In genomic region chr1:11180342-11180744, GRCh38 we compare ENCODE assay signal across 15 cellular contexts. TPM values are rescaled to one million over a fixed set of nuclear protein-coding genes. Genes with fewer than 3 reads are reported as not detected.
DNase-seq lines count a peak whose midpoint lies in the region; ATAC-seq, FAIRE-seq and TF ChIP-seq lines count a peak whose summit lies in the region.
"Had no signal": no experiment of that assay in that cellular context is flagged by ENCODE, and none has a peak within 500 bp of the region (broad histone marks: within the 10 kb centered on the region; RNA-seq: fewer than 3 reads in every experiment).

No MANE protein-coding gene starts in this region.

- DNase-seq in AG04450 (ENCODE audit: low read depth, low spot score) = no peak
- peak; percentile 31 for DNase-seq in HTR-8/SVneo (ENCODE audit: insufficient read length, low spot score)
- DNase-seq in ascending aorta (ENCODE audit: low spot score in 2 of 2) = no peak
- DNase-seq in iris pigment epithelial cell (ENCODE audit: low read depth) = peak; percentile 70
- no peak for DNase-seq in right lobe of liver
- no peak for DNase-seq in naive thymus-derived CD4-positive, alpha-beta T cell
- no peak for DNase-seq in activated naive CD4-positive, alpha-beta T cell treated with anti-CD3 and anti-CD28 coated beads, Interleukin-2, amount 50 U/mL, for 72 hours (ENCODE audit: low spot score in 2 of 2)
- DNase-seq in CD14-positive monocyte (ENCODE audit: low spot score) = no peak
- DNase-seq: activated CD4-positive, CD25-positive, alpha-beta regulatory T cell treated with anti-CD3 and anti-CD28 coated beads, Interleukin-2, amount 50 U/mL, for 72 hours; DND-41; naive B cell; NCI-H345; spleen had no signal

- peaks cover 4 to 44% (median 6%) of the 10 kb centered on the region in 5 donors for H3K36me3 Mint-ChIP-seq in naive thymus-derived CD4-positive, alpha-beta T cell
- no peaks in the 10 kb centered on the region for H3K36me3 Mint-ChIP-seq in activated naive CD4-positive, alpha-beta T cell treated with anti-CD3 and anti-CD28 coated beads, Interleukin-2, amount 50 U/mL, for 72 hours
- H3K36me3 Mint-ChIP-seq in CD14-positive monocyte = peaks cover 72 to 85% of the 10 kb centered on the region in 2 donors
- H3K36me3 Mint-ChIP-seq: naive B cell had no signal

- no peak overlapping the region for H3K4me3 Mint-ChIP-seq in naive thymus-derived CD4-positive, alpha-beta T cell
- H3K4me3 Mint-ChIP-seq in CD14-positive monocyte = no peak overlapping the region
- H3K4me3 Mint-ChIP-seq: naive B cell had no signal

- H3K9me3 Mint-ChIP-seq in naive thymus-derived CD4-positive, alpha-beta T cell = no peaks in the 10 kb centered on the region
- no peaks in the 10 kb centered on the region for H3K9me3 Mint-ChIP-seq in activated naive CD4-positive, alpha-beta T cell treated with anti-CD3 and anti-CD28 coated beads, Interleukin-2, amount 50 U/mL, for 72 hours
- H3K9me3 Mint-ChIP-seq in CD14-positive monocyte = no peaks in the 10 kb centered on the region
- H3K9me3 Mint-ChIP-seq: naive B cell had no signal

- H3K9me3 ChIP-seq in AG04450 (ENCODE audit: control insufficient read depth, insufficient read depth, low read length) = no peaks in the 10 kb centered on the region
- H3K9me3 ChIP-seq in ascending aorta = no peaks in the 10 kb centered on the region
- no peaks in the 10 kb centered on the region for H3K9me3 ChIP-seq in right lobe of liver
- H3K9me3 ChIP-seq in naive thymus-derived CD4-positive, alpha-beta T cell (ENCODE audit: control insufficient read depth in 2 of 3, low read length in 3 of 3) = no peaks in the 10 kb centered on the region
- H3K9me3 ChIP-seq: spleen had no signal

- TF ChIP-seq POLR2A in right lobe of liver (IDR thresholded peaks at IDR 0.05) = no peak

- H3K4me1 ChIP-seq in ascending aorta (peaks cover 11 to 37% of the 10 kb centered on the region in 2 donors), right lobe of liver (peaks cover 0 to 7% (median 0%) of the 10 kb centered on the region in 4 donors)
- H3K4me1 ChIP-seq in naive thymus-derived CD4-positive, alpha-beta T cell (ENCODE audit: control insufficient read depth in 2 of 2, insufficient read depth in 2 of 2, low read length in 2 of 2) = no peaks in the 10 kb centered on the region
- H3K4me1 ChIP-seq: spleen had no signal

- FAIRE-seq in HTR-8/SVneo (lab: Jason Lieb, UNC) = no peak

- ATAC-seq in right lobe of liver = no peak
- ATAC-seq in naive thymus-derived CD4-positive, alpha-beta T cell = no peak
- no peak for ATAC-seq in activated naive CD4-positive, alpha-beta T cell treated with anti-CD3 and anti-CD28 coated beads, Interleukin-2, amount 50 U/mL, for 72 hours
- ATAC-seq: Right ventricle myocardium inferior had no signal

- H3K27me3 ChIP-seq in AG04450 (ENCODE audit: control insufficient read depth, insufficient read depth, low read length) = no peaks in the 10 kb centered on the region
- no peaks in the 10 kb centered on the region for H3K27me3 ChIP-seq in ascending aorta
- no peaks in the 10 kb centered on the region for H3K27me3 ChIP-seq in right lobe of liver
- H3K27me3 ChIP-seq in naive thymus-derived CD4-positive, alpha-beta T cell (ENCODE audit: control insufficient read depth in 2 of 2, insufficient read depth in 2 of 2, low read length in 2 of 2) = no peaks in the 10 kb centered on the region
- H3K27me3 ChIP-seq: spleen had no signal

- TF ChIP-seq CTCF in AG04450 (IDR thresholded peaks at IDR 0.05; ENCODE audit: low read depth, low read length) (no peak), ascending aorta (IDR thresholded peaks at IDR 0.05) (no peak), right lobe of liver (IDR thresholded peaks at IDR 0.05) (no peak), CD14-positive monocyte (IDR thresholded peaks at IDR 0.05) (no peak)

- POLR2A ChIA-PET in AG04450 (lab: Yijun Ruan, JAX) = interaction anchor here (1.0 kb wide), 1 partner anchor 45 kb away, joined by 4 read pairs; no protein-coding TSS in a partner anchor
- POLR2A ChIA-PET in naive thymus-derived CD4-positive, alpha-beta T cell (lab: Charles Lee) = no interaction called here

- H3K4me1 Mint-ChIP-seq in naive thymus-derived CD4-positive, alpha-beta T cell = peaks cover 0 to 1% (median 0%) of the 10 kb centered on the region in 7 donors
- H3K4me1 Mint-ChIP-seq in CD14-positive monocyte = no peaks in the 10 kb centered on the region
- H3K4me1 Mint-ChIP-seq: naive B cell had no signal

- H3K27me3 Mint-ChIP-seq in naive thymus-derived CD4-positive, alpha-beta T cell = no peaks in the 10 kb centered on the region
- H3K27me3 Mint-ChIP-seq in CD14-positive monocyte (ENCODE audit: low read depth in 3 of 3) = no peaks in the 10 kb centered on the region
- H3K27me3 Mint-ChIP-seq: naive B cell had no signal

- intact Hi-C loops in ascending aorta (cut with DNase I) (no loop called here), right lobe of liver (cut with DNase I) (no loop called here), CD14-positive monocyte (cut with micrococcal nuclease) (no loop called here)
- intact Hi-C loops in naive thymus-derived CD4-positive, alpha-beta T cell (cut with micrococcal nuclease) = no loop called here

- CTCF ChIA-PET in AG04450 (lab: Charles Lee) = interaction anchor here (0.8 to 2.5 kb wide), 3 partner anchors 20 to 143 kb away, joined by 3 to 13 read pairs (median 5); no protein-coding TSS in a partner anchor
- CTCF ChIA-PET in naive thymus-derived CD4-positive, alpha-beta T cell (lab: Charles Lee) = no interaction called here

- H3K36me3 ChIP-seq in ascending aorta (peaks cover 0 to 20% of the 10 kb centered on the region in 2 donors), right lobe of liver (peaks cover 0 to 6% (median 0%) of the 10 kb centered on the region in 4 donors)
- H3K36me3 ChIP-seq in naive thymus-derived CD4-positive, alpha-beta T cell (ENCODE audit: control insufficient read depth in 2 of 3, insufficient read depth in 3 of 3, low read length in 3 of 3) = peaks cover 5 to 63% (median 7%) of the 10 kb centered on the region in 3 experiments

- H3K4me3 ChIP-seq in AG04450 (ENCODE audit: low read depth, low read length) (no peak overlapping the region), ascending aorta (no peak overlapping the region), right lobe of liver (no peak overlapping the region)
- no peak overlapping the region for H3K4me3 ChIP-seq in naive thymus-derived CD4-positive, alpha-beta T cell (ENCODE audit: low read length)
- H3K4me3 ChIP-seq: spleen had no signal

- H3K27ac ChIP-seq in AG04450 (ENCODE audit: low read depth, low read length) = peak overlapping the region; percentile 11
- peak overlapping the region; percentile 12 to 34 for H3K27ac ChIP-seq in ascending aorta
- H3K27ac ChIP-seq in right lobe of liver = no peak overlapping the region
- H3K27ac ChIP-seq in naive thymus-derived CD4-positive, alpha-beta T cell (ENCODE audit: low read depth, low read length) = no peak overlapping the region
- H3K27ac ChIP-seq: epithelial cell of prostate, spleen had no signal

- H3K27ac Mint-ChIP-seq in naive thymus-derived CD4-positive, alpha-beta T cell = no peak overlapping the region
- no peak overlapping the region for H3K27ac Mint-ChIP-seq in activated naive CD4-positive, alpha-beta T cell treated with anti-CD3 and anti-CD28 coated beads, Interleukin-2, amount 50 U/mL, for 72 hours
- no peak overlapping the region for H3K27ac Mint-ChIP-seq in CD14-positive monocyte

RNA-seq across cellular contexts. Expression of gene ANGPTL7, which starts 8.8 kb away (rescaled TPM):
- polyA plus RNA-seq in AG04450 (2011; rRNA removed) = not detected in 2 replicates
- polyA minus RNA-seq in AG04450 (2011; rRNA and poly(A)+ RNA removed) = not detected in 2 replicates
- total RNA-seq in ascending aorta = 2.0 TPM
- total RNA-seq in right lobe of liver = not detected
- not detected for total RNA-seq in naive thymus-derived CD4-positive, alpha-beta T cell
- not detected for polyA plus RNA-seq in naive thymus-derived CD4-positive, alpha-beta T cell
- total RNA-seq in activated naive CD4-positive, alpha-beta T cell treated with anti-CD3 and anti-CD28 coated beads, Interleukin-2, amount 50 U/mL, for 72 hours = not detected
- not detected for polyA plus RNA-seq in CD14-positive monocyte
- total RNA-seq: spleen had no signal

Comparison
In these comparisons a context has a peak if more than half of its experiments do, and no peak if none do; other contexts are left out.
1. DNase-seq: peak in HTR-8/SVneo (single experiment) and iris pigment epithelial cell (single experiment); none in AG04450 (single experiment), ascending aorta (0 of 2), right lobe of liver (0 of 3), naive thymus-derived CD4-positive, alpha-beta T cell (0 of 9), activated naive CD4-positive, alpha-beta T cell treated with anti-CD3 and anti-CD28 coated beads, Interleukin-2, amount 50 U/mL, for 72 hours (0 of 2) and CD14-positive monocyte (single experiment).
2. H3K27ac ChIP-seq: peak in AG04450 (single experiment) and ascending aorta (2 of 2); none in right lobe of liver (0 of 3) and naive thymus-derived CD4-positive, alpha-beta T cell (single experiment).